Comparison of ENCODE assay signal across 16 cellular contexts in genomic region chr16:50531901-50532300, GRCh38. TPM values are rescaled to one million over a fixed set of nuclear protein-coding genes. Genes with fewer than 3 reads are reported as not detected.
DNase-seq lines count a peak whose midpoint lies in the region; ATAC-seq and TF ChIP-seq lines count a peak whose summit lies in the region.
"Had no signal": no experiment of that assay in that cellular context is flagged by ENCODE, and none has a peak within 500 bp of the region (broad histone marks: within the 10 kb centered on the region; RNA-seq: fewer than 3 reads in every experiment).

No MANE protein-coding gene starts in this region.

- no peak for TF ChIP-seq POLR2A in spleen (IDR thresholded peaks at IDR 0.05)

- no peaks in the 10 kb centered on the region for H3K4me1 ChIP-seq in spleen
- H3K4me1 ChIP-seq: BLaER1 had no signal

- no peaks in the 10 kb centered on the region for H3K36me3 ChIP-seq in spleen
- H3K36me3 ChIP-seq: BLaER1 had no signal

- no peak for ATAC-seq in left lobe of liver
- ATAC-seq in HG02571 (IDR thresholded peaks at IDR 0.05; ENCODE audit: unreplicated experiment): no peak
- ATAC-seq in activated CD4-positive, CD25-positive, alpha-beta regulatory T cell treated with anti-CD3 and anti-CD28 coated beads, Interleukin-2, amount 50 U/mL, for 24 hours: no peak

- 73 to 86% (median 83%) methylated on average over 3 of the region's 3 CpGs for WGBS in spleen, 5 donors

- peak; percentile 23 for DNase-seq in activated CD8-positive, alpha-beta memory T cell treated with anti-CD3 and anti-CD28 coated beads, Interleukin-2, amount 50 U/mL, for 48 hours
- no peak for DNase-seq in activated CD8-positive, alpha-beta memory T cell treated with anti-CD3 and anti-CD28 coated beads, Interleukin-2, amount 50 U/mL, for 4 hours
- DNase-seq in coronary artery (ENCODE audit: low spot score) (peak; percentile 62), left lobe of liver (ENCODE audit: low spot score) (peak; percentile 31), spleen (peak; percentile 4), NCI-H2171 (lab: John Stamatoyannopoulos, UW) (no peak)
- DNase-seq: 8988T; AML-193; Calu3; CD4-positive, alpha-beta T cell; DMS 273 treated with DMSO at 0.1 percent for 48 hours; GM23248; H7 had no signal

- TF ChIP-seq CTCF in coronary artery (IDR thresholded peaks at IDR 0.05) (no peak), spleen (IDR thresholded peaks at IDR 0.05 in 8 of 11, conservative IDR thresholded peaks at IDR 0.05 in 3 of 11) (no peak)

- H3K4me3 ChIP-seq in coronary artery (no peak overlapping the region), spleen (no peak overlapping the region)
- H3K4me3 ChIP-seq: BLaER1, GM23248 had no signal

- intact Hi-C loops in spleen (cut with DNase I; ENCODE audit: low total_unique reads): no loop called here

- H3K27ac ChIP-seq in coronary artery (no peak overlapping the region), spleen (no peak overlapping the region)
- H3K27ac ChIP-seq: BLaER1, GM23248 had no signal

- H3K27me3 ChIP-seq in spleen (replicated peaks in 1 of 7): peaks cover 0 to 5% (median 0%) of the 10 kb centered on the region in 7 donors
- H3K27me3 ChIP-seq: BLaER1 had no signal

- H3K9me3 ChIP-seq in spleen: peaks cover 0 to 30% (median 18%) of the 10 kb centered on the region in 8 donors

RNA-seq across cellular contexts. Expression of gene NKD1, which starts 16.3 kb away (rescaled TPM):
- total RNA-seq in left lobe of liver (3.9 TPM), spleen (10 to 100 TPM in 1 of 7 donors, 1 to 10 TPM in 6; 1.7 to 15.2 (median 7.0) TPM)
- under 1 TPM; 0.11 to 0.74 (median 0.38) TPM for polyA plus RNA-seq in spleen
- total RNA-seq: GM23248 had no signal
- polyA plus RNA-seq: GM23248 had no signal

Comparison
In these comparisons a context has a peak if more than half of its experiments do, and no peak if none do; other contexts are left out.
1. DNase-seq: peak in activated CD8-positive, alpha-beta memory T cell treated with anti-CD3 and anti-CD28 coated beads, Interleukin-2, amount 50 U/mL, for 48 hours (single experiment), coronary artery (single experiment), left lobe of liver (single experiment) and spleen (single experiment); none in activated CD8-positive, alpha-beta memory T cell treated with anti-CD3 and anti-CD28 coated beads, Interleukin-2, amount 50 U/mL, for 4 hours (single experiment) and NCI-H2171 (single experiment).